In the genomic region with DNA sequence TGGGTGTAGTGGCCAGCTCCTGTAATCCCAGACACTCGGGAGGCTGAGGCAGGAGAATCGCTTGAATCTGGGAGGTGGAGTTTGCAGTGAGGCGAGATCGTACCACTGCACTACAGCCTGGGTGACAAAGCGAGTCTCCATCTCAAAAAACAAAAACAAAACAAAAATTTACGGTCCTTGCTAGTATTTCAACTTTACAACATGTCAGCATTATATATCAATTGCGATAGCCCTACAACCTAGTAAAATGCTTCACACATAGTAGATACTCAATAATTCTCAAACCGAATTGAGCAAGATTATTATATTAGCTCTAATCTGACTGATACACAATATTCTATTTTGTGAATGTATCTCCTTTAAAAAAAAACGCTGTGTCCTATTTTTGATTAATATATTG, we compare ENCODE assay signal across 33 cellular contexts.
"Had no signal": no experiment of that assay in that cellular context is flagged by ENCODE, and none has a peak within 500 bp of the region (broad histone marks: within the 10 kb centered on the region; RNA-seq: fewer than 3 reads in every experiment).

No MANE protein-coding gene starts in this region.

- H3K4me1 ChIP-seq: adrenal gland, body of pancreas, breast epithelium had no signal

- H3K4me3 ChIP-seq: adrenal gland, body of pancreas, breast epithelium had no signal

- FAIRE-seq: astrocyte, TTC549 had no signal

- H3K9me3 ChIP-seq: adrenal gland, body of pancreas, breast epithelium had no signal

- H3K36me3 ChIP-seq: adrenal gland, brain microvascular endothelial cell, breast epithelium had no signal

- ATAC-seq: activated CD8-positive, alpha-beta T cell treated with anti-CD3 and anti-CD28 coated beads for 36 hours; activated naive CD4-positive, alpha-beta T cell treated with anti-CD3 and anti-CD28 coated beads, Interleukin-2, amount 50 U/mL, for 72 hours; activated T-cell treated with anti-CD3 and anti-CD28 coated beads, Interleukin-2, amount 50 U/mL, for 4 hours; activated T-cell treated with anti-CD3 and anti-CD28 coated beads, Interleukin-2, amount 50 U/mL, for 72 hours; activated T-helper 17 cell treated with anti-CD3 and anti-CD28 coated beads, Interleukin-2, amount 50 U/mL, for 72 hours; body of pancreas had no signal

- H3K27me3 ChIP-seq: adrenal gland, body of pancreas, brain microvascular endothelial cell, breast epithelium had no signal

- DNase-seq: activated B cell treated with CpG ODN at 0.5 μM for 24 hours; activated CD4-positive, alpha-beta memory T cell treated with anti-CD3 and anti-CD28 coated beads for 36 hours; activated CD4-positive, alpha-beta T cell treated with anti-CD3 and anti-CD28 coated beads for 4 hours; activated CD4-positive, alpha-beta T cell treated with anti-CD3 and anti-CD28 coated beads, Interleukin-2, amount 10 ng/mL, durations not matched to agents 24 days and 14 days; activated CD4-positive, alpha-beta T cell treated with anti-CD3 and anti-CD28 coated beads, Interleukin-2, amount 50 U/mL, for 1 hour; activated CD4-positive, alpha-beta T cell treated with anti-CD3 and anti-CD28 coated beads, Interleukin-2, amount 50 U/mL, for 4 hours; activated CD4-positive, CD25-positive, alpha-beta regulatory T cell treated with anti-CD3 and anti-CD28 coated beads, Interleukin-2, amount 50 U/mL, for 72 hours; activated CD8-positive, alpha-beta memory T cell treated with anti-CD3 and anti-CD28 coated beads, Interleukin-2, amount 50 U/mL, for 4 hours; activated CD8-positive, alpha-beta T cell treated with anti-CD3 and anti-CD28 coated beads for 36 hours; activated effector memory CD4-positive, alpha-beta T cell treated with anti-CD3 and anti-CD28 coated beads, Interleukin-2, amount 50 U/mL, for 16 hours; activated gamma-delta T cell treated with Interleukin-2 at 50 U/mL for 16 hours; activated naive CD4-positive, alpha-beta T cell; activated naive CD4-positive, alpha-beta T cell treated with anti-CD3 and anti-CD28 coated beads for 36 hours; activated naive CD4-positive, alpha-beta T cell treated with anti-CD3 and anti-CD28 coated beads, Interleukin-2, amount 50 U/mL, for 16 hours; activated naive CD8-positive, alpha-beta T cell treated with anti-CD3 and anti-CD28 coated beads for 36 hours; activated T-cell treated with anti-CD3 and anti-CD28 coated beads for 4 hours; activated T-cell treated with anti-CD3 and anti-CD28 coated beads, Interleukin-2, amount 50 U/mL, for 1 hour; activated T-cell treated with anti-CD3 and anti-CD28 coated beads, Interleukin-2, amount 50 U/mL, for 4 hours; activated T-cell treated with anti-CD3 and anti-CD28 coated beads, Interleukin-2, amount 50 U/mL, for 72 hours; adrenal gland; amniotic stem cell; aorta; body of pancreas; brain microvascular endothelial cell; central memory CD4-positive, alpha-beta T cell; T-helper 2 cell; T-helper 9 cell had no signal

- H3K27ac ChIP-seq: adrenal gland, body of pancreas, brain microvascular endothelial cell, breast epithelium, VCaP had no signal
